In genomic region chr1:163165119-163165518, GRCh38 we compare ENCODE assay signal across 19 cellular contexts.
"Had no signal": no experiment of that assay in that cellular context is flagged by ENCODE, and none has a peak within 500 bp of the region (broad histone marks: within the 10 kb centered on the region; RNA-seq: fewer than 3 reads in every experiment).

No MANE protein-coding gene starts in this region.

- H3K27ac ChIP-seq: epithelial cell of prostate, gastrocnemius medialis, ovary, right atrium auricular region, thyroid gland had no signal

- H3K4me3 Mint-ChIP-seq: dendritic cell treated with granulocyte-macrophage colony-stimulating factor and Interleukin-4, amounts not matched to agents 40 ng/mL and 50 ng/mL, for 4 days; effector memory CD8-positive, alpha-beta T cell; naive thymus-derived CD8-positive, alpha-beta T cell had no signal

- H3K27me3 ChIP-seq: esophagus muscularis mucosa, gastrocnemius medialis, heart right ventricle, ovary, right atrium auricular region, sigmoid colon, stomach, thyroid gland had no signal

- H3K27me3 Mint-ChIP-seq: naive thymus-derived CD8-positive, alpha-beta T cell had no signal

- H3K27ac Mint-ChIP-seq: dendritic cell treated with granulocyte-macrophage colony-stimulating factor and Interleukin-4, amounts not matched to agents 40 ng/mL and 50 ng/mL, for 4 days; effector memory CD8-positive, alpha-beta T cell; naive thymus-derived CD8-positive, alpha-beta T cell had no signal

- H3K36me3 ChIP-seq: esophagus muscularis mucosa, gastrocnemius medialis, ovary, right atrium auricular region, sigmoid colon, stomach, thyroid gland had no signal

- FAIRE-seq: islet of Langerhans, small intestine had no signal

- H3K9me3 Mint-ChIP-seq: dendritic cell treated with granulocyte-macrophage colony-stimulating factor and Interleukin-4, amounts not matched to agents 40 ng/mL and 50 ng/mL, for 4 days; effector memory CD8-positive, alpha-beta T cell had no signal

- H3K4me1 ChIP-seq: thyroid gland had no signal

- H3K9me3 ChIP-seq: esophagus muscularis mucosa, gastrocnemius medialis, heart right ventricle, mucosa of descending colon, ovary, right atrium auricular region, sigmoid colon, stomach, thyroid gland had no signal

- H3K4me1 Mint-ChIP-seq: naive thymus-derived CD8-positive, alpha-beta T cell had no signal

- DNase-seq: effector memory CD8-positive, alpha-beta T cell; gastrocnemius medialis; heart right ventricle; hypothalamus; kidney glomerular epithelial cell; mucosa of descending colon; naive thymus-derived CD8-positive, alpha-beta T cell; ovary; sigmoid colon; small intestine; stimulated activated CD4-positive, alpha-beta T cell treated with anti-CD3 and anti-CD28 coated beads, Interleukin-12 subunit alpha, Interleukin-12 subunit beta, amount 100 ng/mL, for 4 hours; stimulated activated naive CD4-positive, alpha-beta T cell; stomach; thyroid gland had no signal

- H3K4me3 ChIP-seq: esophagus muscularis mucosa, gastrocnemius medialis, heart right ventricle, mucosa of descending colon, ovary, right atrium auricular region, sigmoid colon, stomach, thyroid gland had no signal

- ATAC-seq: effector memory CD8-positive, alpha-beta T cell; gastrocnemius medialis; heart right ventricle; mucosa of descending colon; naive thymus-derived CD8-positive, alpha-beta T cell had no signal
